In genomic region chr2:117952237-117952636, GRCh38 we compare ENCODE assay signal across 33 cellular contexts.
"Had no signal": no experiment of that assay in that cellular context is flagged by ENCODE, and none has a peak within 500 bp of the region (broad histone marks: within the 10 kb centered on the region; RNA-seq: fewer than 3 reads in every experiment).

No MANE protein-coding gene starts in this region.

- H3K4me3 Mint-ChIP-seq: activated CD4-positive, alpha-beta memory T cell treated with anti-CD3 and anti-CD28 coated beads, Interleukin-2, amount 10 ng/mL, durations not matched to agents 7 days and 5 days; activated CD4-positive, alpha-beta T cell treated with anti-CD3 and anti-CD28 coated beads for 36 hours; activated CD8-positive, alpha-beta memory T cell treated with anti-CD3 and anti-CD28 coated beads, Interleukin-2, amount 10 ng/mL, durations not matched to agents 7 days and 5 days; activated naive CD8-positive, alpha-beta T cell treated with anti-CD3 and anti-CD28 coated beads for 36 hours; central memory CD8-positive, alpha-beta T cell; T-helper 2 cell treated with Interferon-gamma antibody and Interleukin-4, amounts not matched to agents 5 μg/mL and 100 μg/mL, for 36 hours had no signal

- FAIRE-seq: TTC549 had no signal

- H3K4me1 Mint-ChIP-seq: activated CD4-positive, alpha-beta T cell treated with anti-CD3 and anti-CD28 coated beads for 36 hours; activated CD8-positive, alpha-beta memory T cell treated with anti-CD3 and anti-CD28 coated beads, Interleukin-2, amount 10 ng/mL, durations not matched to agents 7 days and 5 days; central memory CD8-positive, alpha-beta T cell had no signal

- ATAC-seq: activated CD4-positive, alpha-beta T cell treated with anti-CD3 and anti-CD28 coated beads for 36 hours; activated CD4-positive, CD25-positive, alpha-beta regulatory T cell treated with anti-CD3 and anti-CD28 coated beads, Interleukin-2, amount 50 U/mL, for 24 hours; activated CD8-positive, alpha-beta memory T cell treated with anti-CD3 and anti-CD28 coated beads, Interleukin-2, amount 10 ng/mL, durations not matched to agents 7 days and 5 days had no signal

- H3K27ac ChIP-seq: cardiac muscle cell, SJCRH30, SK-N-MC had no signal

- DNase-seq: activated CD4-positive, alpha-beta memory T cell treated with anti-CD3 and anti-CD28 coated beads, Interleukin-2, amount 10 ng/mL, durations not matched to agents 7 days and 5 days; activated CD4-positive, alpha-beta T cell treated with anti-CD3 and anti-CD28 coated beads for 36 hours; activated CD4-positive, alpha-beta T cell treated with anti-CD3 and anti-CD28 coated beads, Interleukin-2, amount 50 U/mL, for 1 hour; activated CD8-positive, alpha-beta memory T cell treated with anti-CD3 and anti-CD28 coated beads for 24 hours; activated CD8-positive, alpha-beta memory T cell treated with anti-CD3 and anti-CD28 coated beads, Interleukin-2, amount 10 ng/mL, durations not matched to agents 7 days and 5 days; activated CD8-positive, alpha-beta memory T cell treated with anti-CD3 and anti-CD28 coated beads, Interleukin-2, amount 50 U/mL, for 48 hours; activated effector memory CD4-positive, alpha-beta T cell treated with anti-CD3 and anti-CD28 coated beads, Interleukin-2, amount 50 U/mL, for 16 hours; activated naive CD4-positive, alpha-beta T cell; activated naive CD4-positive, alpha-beta T cell treated with anti-CD3 and anti-CD28 coated beads, Interleukin-2, amount 50 U/mL, for 16 hours; activated naive CD8-positive, alpha-beta T cell treated with anti-CD3 and anti-CD28 coated beads for 36 hours; activated T-cell treated with anti-CD3 and anti-CD28 coated beads, Interleukin-2, amount 50 U/mL, for 48 hours; amniotic stem cell; aorta; Karpas-422; KBM-7; NCI-H1048; NCI-H1105 treated with DMSO at 0.1 percent for 48 hours; NCI-H1436; NCI-H187; NCI-H2029 treated with DMSO at 0.1 percent for 48 hours; NCI-H2107; NCI-H226; NCI-H446 treated with DMSO at 0.1 percent for 48 hours; NCI-H524 treated with DMSO at 0.1 percent for 48 hours; NK-92 treated with Interleukin-12 subunit alpha and Interleukin-12 subunit beta, amount 100 ng/mL, for 24 hours; SHP77; SJCRH30 had no signal

- H3K27me3 ChIP-seq: cardiac muscle cell, SJCRH30 had no signal

- H3K27me3 Mint-ChIP-seq: activated CD4-positive, alpha-beta memory T cell treated with anti-CD3 and anti-CD28 coated beads, Interleukin-2, amount 10 ng/mL, durations not matched to agents 7 days and 5 days; activated CD4-positive, alpha-beta T cell treated with anti-CD3 and anti-CD28 coated beads for 36 hours; activated CD8-positive, alpha-beta memory T cell treated with anti-CD3 and anti-CD28 coated beads, Interleukin-2, amount 10 ng/mL, durations not matched to agents 7 days and 5 days; activated naive CD8-positive, alpha-beta T cell treated with anti-CD3 and anti-CD28 coated beads for 36 hours; central memory CD8-positive, alpha-beta T cell had no signal

- H3K9me3 ChIP-seq: SJCRH30 had no signal

- H3K4me1 ChIP-seq: SJCRH30 had no signal

- H3K4me3 ChIP-seq: cardiac muscle cell, SJCRH30, SK-N-MC had no signal

- H3K27ac Mint-ChIP-seq: activated CD4-positive, alpha-beta memory T cell treated with anti-CD3 and anti-CD28 coated beads, Interleukin-2, amount 10 ng/mL, durations not matched to agents 7 days and 5 days; activated CD4-positive, alpha-beta T cell treated with anti-CD3 and anti-CD28 coated beads for 36 hours; activated CD8-positive, alpha-beta memory T cell treated with anti-CD3 and anti-CD28 coated beads, Interleukin-2, amount 10 ng/mL, durations not matched to agents 7 days and 5 days; activated naive CD8-positive, alpha-beta T cell treated with anti-CD3 and anti-CD28 coated beads for 36 hours; T-helper 2 cell treated with Interferon-gamma antibody and Interleukin-4, amounts not matched to agents 5 μg/mL and 100 μg/mL, for 36 hours had no signal

- H3K9me3 Mint-ChIP-seq: activated CD4-positive, alpha-beta memory T cell treated with anti-CD3 and anti-CD28 coated beads, Interleukin-2, amount 10 ng/mL, durations not matched to agents 7 days and 5 days; activated naive CD8-positive, alpha-beta T cell treated with anti-CD3 and anti-CD28 coated beads for 36 hours; central memory CD8-positive, alpha-beta T cell; T-helper 2 cell treated with Interferon-gamma antibody and Interleukin-4, amounts not matched to agents 5 μg/mL and 100 μg/mL, for 36 hours had no signal
